In genomic region chr18:37529863-37530262, GRCh38 we compare ENCODE assay signal across 13 cellular contexts. TPM values are rescaled to one million over a fixed set of nuclear protein-coding genes. Genes with fewer than 3 reads are reported as not detected.
A peak's percentile ranks its signal among the peaks of the same experiment; 100 is the strongest.
DNase-seq lines count a peak whose midpoint lies in the region; ATAC-seq and TF ChIP-seq lines count a peak whose summit lies in the region.
"Had no signal": no experiment of that assay in that cellular context is flagged by ENCODE, and none has a peak within 500 bp of the region (broad histone marks: within the 10 kb centered on the region; RNA-seq: fewer than 3 reads in every experiment).

No MANE protein-coding gene starts in this region.

- in situ Hi-C loops in ACHN (cut with HindIII; ENCODE audit: low pct_ligation_motif_present, low pct_unique_long_range_greater_than_20kb, low sequenced_read_pairs) = no loop called here

- H3K27ac ChIP-seq in dorsolateral prefrontal cortex = no peak overlapping the region
- H3K27ac ChIP-seq: thyroid gland had no signal

- peak; percentile 79 for ATAC-seq in GM18907 (IDR thresholded peaks at IDR 0.05; ENCODE audit: unreplicated experiment)
- ATAC-seq in HG02571 (IDR thresholded peaks at IDR 0.05; ENCODE audit: unreplicated experiment) = peak; percentile 86
- peak; percentile 96 for ATAC-seq in HG03469 (IDR thresholded peaks at IDR 0.05; ENCODE audit: unreplicated experiment)

- DNase-seq in Daoy (ENCODE audit: low read depth) = peak; percentile 11
- DNase-seq in NK-92 treated with Interleukin-12 subunit alpha and Interleukin-12 subunit beta, amount 100 ng/mL, for 24 hours (lab: John Stamatoyannopoulos, UW) = no peak
- DNase-seq in dorsolateral prefrontal cortex = no peak
- no peak for DNase-seq in ACHN
- DNase-seq in germinal center (ENCODE audit: low spot score) = no peak
- DNase-seq: activated naive CD8-positive, alpha-beta T cell treated with anti-CD3 and anti-CD28 coated beads, Interleukin-2, amount 10 ng/mL, durations not matched to agents 7 days and 5 days; EL; NCI-H2029 treated with DMSO at 0.1 percent for 48 hours; thyroid gland had no signal

- peaks cover 0 to 13% (median 0%) of the 10 kb centered on the region in 45 donors for H3K27me3 ChIP-seq in dorsolateral prefrontal cortex
- H3K27me3 ChIP-seq: thyroid gland had no signal

- no peak for TF ChIP-seq CTCF in dorsolateral prefrontal cortex (IDR thresholded peaks at IDR 0.05 in 54 of 56, conservative IDR thresholded peaks at IDR 0.05 in 2 of 56; ENCODE audit: low read depth in 1 of 56, partially characterized antibody in 56 of 56)

- no peak overlapping the region for H3K4me3 ChIP-seq in dorsolateral prefrontal cortex
- H3K4me3 ChIP-seq: thyroid gland had no signal

- intact Hi-C loops in dorsolateral prefrontal cortex (cut with DNase I) = loop anchor here in 1 of 2 donors (10.0 kb wide), 1 partner anchor 185 kb away; no protein-coding TSS in a partner anchor

RNA-seq across cellular contexts. Expression of gene CELF4, which starts 35.7 kb away (rescaled TPM):
- not detected in 2 replicates for total RNA-seq in Daoy (2014; rRNA removed; shearing (Covaris generic))
- 100 to 1,000 TPM in 119 of 120 experiments, 10 to 100 TPM in 1; 83.2 to 343 (median 230) TPM for total RNA-seq in dorsolateral prefrontal cortex
- total RNA-seq: activated CD8-positive, alpha-beta memory T cell treated with anti-CD3 and anti-CD28 coated beads for 36 hours; activated naive CD8-positive, alpha-beta T cell treated with anti-CD3 and anti-CD28 coated beads, Interleukin-2, amount 10 ng/mL, durations not matched to agents 7 days and 5 days had no signal

Comparison
In these comparisons a context has a peak if more than half of its experiments do, and no peak if none do; other contexts are left out.
1. RNA of gene CELF4, which starts 35.7 kb away (total RNA-seq): 83.2 to 343 TPM in dorsolateral prefrontal cortex; not detected in Daoy; every median in the first group is over 10 times any median in the second.
2. Peak in every context shown above with its lines, with median percentiles within 50 percentile points of each other: ATAC-seq.